ENCODE assay signal across 17 cellular contexts in genomic region chr9:136404801-136405136, GRCh38. TPM values are rescaled to one million over a fixed set of nuclear protein-coding genes. Genes with fewer than 3 reads are reported as not detected.
DNase-seq lines count a peak whose midpoint lies in the region; ATAC-seq, FAIRE-seq and TF ChIP-seq lines count a peak whose summit lies in the region.
"Had no signal": no experiment of that assay in that cellular context is flagged by ENCODE, and none has a peak within 500 bp of the region (broad histone marks: within the 10 kb centered on the region; RNA-seq: fewer than 3 reads in every experiment).

No MANE protein-coding gene starts in this region.

- peak overlapping the region; percentile 24 to 75 (median 62); a peak in 21 of 22 replicates for H3K9ac ChIP-seq in BLaER1 treated with 17β-estradiol and CSF1 and Interleukin-3, amounts not matched to agents 10 nM and 100 nM

- no peak for TF ChIP-seq POLR2A in GM12891 (IDR thresholded peaks at IDR 0.05; ENCODE audit: low read depth, low read length)

- FAIRE-seq in GM12891 (lab: Jason Lieb, UNC): peak; percentile 66
- FAIRE-seq: H54 had no signal

- no peaks in the 10 kb centered on the region for H3K27me3 Mint-ChIP-seq in activated CD8-positive, alpha-beta T cell treated with anti-CD3 and anti-CD28 coated beads for 36 hours
- H3K27me3 Mint-ChIP-seq in memory B cell: no peaks in the 10 kb centered on the region

- peak overlapping the region; percentile 80 to 90 (median 86) for H3K4me2 ChIP-seq in BLaER1 treated with 17β-estradiol and CSF1 and Interleukin-3, amounts not matched to agents 10 nM and 100 nM

- peaks cover 43 to 67% (median 59%) of the 10 kb centered on the region in 10 experiments for H3K4me1 ChIP-seq in BLaER1 treated with 17β-estradiol and CSF1 and Interleukin-3, amounts not matched to agents 10 nM and 100 nM

- peak overlapping the region; percentile 63 for H3K4me3 Mint-ChIP-seq in activated CD8-positive, alpha-beta T cell treated with anti-CD3 and anti-CD28 coated beads for 36 hours
- peak overlapping the region; percentile 72 for H3K4me3 Mint-ChIP-seq in memory B cell
- H3K4me3 Mint-ChIP-seq: mesothelial cell of epicardium had no signal

- peaks cover 10 to 51% (median 25%) of the 10 kb centered on the region in 11 experiments; a peak in 17 of 22 replicates for H4K20me1 ChIP-seq in BLaER1 treated with 17β-estradiol and CSF1 and Interleukin-3, amounts not matched to agents 10 nM and 100 nM

- intact Hi-C loops in activated CD8-positive, alpha-beta T cell treated with anti-CD3 and anti-CD28 coated beads for 36 hours (cut with micrococcal nuclease): loop anchor here (10.0 kb wide), 1 partner anchor 90 kb away; no protein-coding TSS in a partner anchor

- peak overlapping the region; percentile 90 for H3K27ac Mint-ChIP-seq in activated CD8-positive, alpha-beta T cell treated with anti-CD3 and anti-CD28 coated beads for 36 hours
- H3K27ac Mint-ChIP-seq in memory B cell: peak overlapping the region; percentile 95
- H3K27ac Mint-ChIP-seq: mesothelial cell of epicardium had no signal

- DNase-seq in GM12891 (ENCODE audit: insufficient read length, low spot score) (no peak), memory B cell (ENCODE audit: low spot score in 2 of 2) (no peak), NCI-H2196 treated with DMSO at 0.1 percent for 48 hours (lab: John Stamatoyannopoulos, UW; ENCODE audit: unreplicated experiment) (no peak)
- no peak for DNase-seq in activated CD8-positive, alpha-beta T cell treated with anti-CD3 and anti-CD28 coated beads for 36 hours
- DNase-seq: BE2C, dermis blood vessel endothelial cell, DMS79 treated with DMSO at 0.1 percent for 48 hours, heart right ventricle, NCI-H2171 treated with DMSO at 0.1 percent for 48 hours, SIG-M5, uterus had no signal

- no peaks in the 10 kb centered on the region for H3K9me3 ChIP-seq in BLaER1 treated with 17β-estradiol and CSF1 and Interleukin-3, amounts not matched to agents 10 nM and 100 nM (replicated peaks in 1 of 11)
- H3K9me3 ChIP-seq: BE2C, heart right ventricle, uterus had no signal

- H3K36me3 Mint-ChIP-seq in activated CD8-positive, alpha-beta T cell treated with anti-CD3 and anti-CD28 coated beads for 36 hours (ENCODE audit: low read depth): peaks cover 62% of the 10 kb centered on the region
- peaks cover 12% of the 10 kb centered on the region for H3K36me3 Mint-ChIP-seq in memory B cell

- ATAC-seq in activated CD8-positive, alpha-beta T cell treated with anti-CD3 and anti-CD28 coated beads for 36 hours: no peak
- ATAC-seq in memory B cell (ENCODE audit: low read depth) (no peak), GM21825 (IDR thresholded peaks at IDR 0.05; ENCODE audit: unreplicated experiment) (no peak), HG03378 (IDR thresholded peaks at IDR 0.05; ENCODE audit: unreplicated experiment) (no peak), HG02840 (IDR thresholded peaks at IDR 0.05; ENCODE audit: low FRiP score, unreplicated experiment) (no peak)
- ATAC-seq: heart right ventricle had no signal

- H3K4me1 Mint-ChIP-seq in activated CD8-positive, alpha-beta T cell treated with anti-CD3 and anti-CD28 coated beads for 36 hours (ENCODE audit: low read depth): peaks cover 64% of the 10 kb centered on the region
- peaks cover 36% of the 10 kb centered on the region for H3K4me1 Mint-ChIP-seq in memory B cell

- POLR2A ChIA-PET in activated CD8-positive, alpha-beta T cell treated with anti-CD3 and anti-CD28 coated beads for 36 hours (lab: Charles Lee): interaction anchor here (1.0 kb wide), 1 partner anchor 8 kb away, joined by 3 read pairs; no protein-coding TSS in a partner anchor

- TF ChIP-seq CTCF in activated CD8-positive, alpha-beta T cell treated with anti-CD3 and anti-CD28 coated beads for 36 hours (IDR thresholded peaks at IDR 0.05): no peak

- no peaks in the 10 kb centered on the region for H3K9me3 Mint-ChIP-seq in activated CD8-positive, alpha-beta T cell treated with anti-CD3 and anti-CD28 coated beads for 36 hours
- H3K9me3 Mint-ChIP-seq in memory B cell: peaks cover 5% of the 10 kb centered on the region
- H3K9me3 Mint-ChIP-seq: mesothelial cell of epicardium had no signal

- CTCF ChIA-PET in activated CD8-positive, alpha-beta T cell treated with anti-CD3 and anti-CD28 coated beads for 36 hours (lab: Charles Lee): no interaction called here

- no peaks in the 10 kb centered on the region for H3K27me3 ChIP-seq in BLaER1 treated with 17β-estradiol and CSF1 and Interleukin-3, amounts not matched to agents 10 nM and 100 nM
- H3K27me3 ChIP-seq: BE2C, heart right ventricle, uterus had no signal

- peak overlapping the region in 10 of 11 experiments; percentile 3 to 67 (median 58); a peak in 16 of 22 replicates for H3K27ac ChIP-seq in BLaER1 treated with 17β-estradiol and CSF1 and Interleukin-3, amounts not matched to agents 10 nM and 100 nM
- H3K27ac ChIP-seq: heart right ventricle, uterus had no signal

- peaks cover 50 to 67% (median 60%) of the 10 kb centered on the region in 11 experiments for H3K36me3 ChIP-seq in BLaER1 treated with 17β-estradiol and CSF1 and Interleukin-3, amounts not matched to agents 10 nM and 100 nM
- H3K36me3 ChIP-seq: uterus had no signal

- peak overlapping the region in 4 of 10 experiments; percentile 2 to 33 (median 18); a peak in 2 of 20 replicates for H3K4me3 ChIP-seq in BLaER1 treated with 17β-estradiol and CSF1 and Interleukin-3, amounts not matched to agents 10 nM and 100 nM
- H3K4me3 ChIP-seq: heart right ventricle, uterus had no signal

TF ChIP-seq in GM12891, 5 proteins besides CTCF, POLR2A, EP300 and RAD21:
- no peak for TF ChIP-seq SPI1 (IDR thresholded peaks at IDR 0.05; ENCODE audit: low read depth, low read length)
- no peak for TF ChIP-seq TAF1 (IDR thresholded peaks at IDR 0.05; ENCODE audit: low read depth, low read length)
- no peak for TF ChIP-seq PAX5 (IDR thresholded peaks at IDR 0.05; ENCODE audit: insufficient read depth, low read length, severe bottlenecking)
- no peak for TF ChIP-seq POLR2AphosphoS5 (IDR thresholded peaks at IDR 0.05; ENCODE audit: low read depth, low read length)
- TF ChIP-seq POU2F2 (IDR thresholded peaks at IDR 0.05; ENCODE audit: low read depth, low read length): no peak

RNA-seq across cellular contexts. Expression of gene SNAPC4, which starts 4.8 kb away (rescaled TPM):
- 9.8 TPM for polyA plus RNA-seq in GM12891 (2012; ENCODE audit: low read depth, missing spikeins)
- 10 to 100 TPM; 15.5 to 17.1 TPM for total RNA-seq in activated CD8-positive, alpha-beta T cell treated with anti-CD3 and anti-CD28 coated beads for 36 hours

RNA-seq across cellular contexts. Expression of gene ENTR1, which starts 5.6 kb away (rescaled TPM):
- 33.7 TPM for polyA plus RNA-seq in GM12891 (2012; ENCODE audit: low read depth, missing spikeins)
- 10 to 100 TPM; 65.9 to 66.8 TPM for total RNA-seq in activated CD8-positive, alpha-beta T cell treated with anti-CD3 and anti-CD28 coated beads for 36 hours

RNA-seq across cellular contexts. Expression of gene PMPCA, which starts 5.7 kb away (rescaled TPM):
- polyA plus RNA-seq in GM12891 (2012; ENCODE audit: low read depth, missing spikeins): 111 TPM
- total RNA-seq in activated CD8-positive, alpha-beta T cell treated with anti-CD3 and anti-CD28 coated beads for 36 hours: 100 to 1,000 TPM; 128 to 140 TPM

RNA-seq across cellular contexts. Expression of gene CARD9, which starts 31.3 kb away (rescaled TPM):
- 0.33 TPM for polyA plus RNA-seq in GM12891 (2012; ENCODE audit: low read depth, missing spikeins)
- total RNA-seq in activated CD8-positive, alpha-beta T cell treated with anti-CD3 and anti-CD28 coated beads for 36 hours: 1 to 10 TPM; 6.8 to 7.1 TPM

RNA-seq across cellular contexts. Expression of gene INPP5E, which starts 34.9 kb away (rescaled TPM):
- polyA plus RNA-seq in GM12891 (2012; ENCODE audit: low read depth, missing spikeins): 6.6 TPM
- 10 to 100 TPM; 12.0 to 13.8 TPM for total RNA-seq in activated CD8-positive, alpha-beta T cell treated with anti-CD3 and anti-CD28 coated beads for 36 hours
